18 cellular contexts compared by ENCODE assay signal in genomic region chr13:40391788-40392187, GRCh38.
"Had no signal": no experiment of that assay in that cellular context is flagged by ENCODE, and none has a peak within 500 bp of the region (broad histone marks: within the 10 kb centered on the region; RNA-seq: fewer than 3 reads in every experiment).

No MANE protein-coding gene starts in this region.

- H3K27me3 Mint-ChIP-seq: central memory CD8-positive, alpha-beta T cell; naive thymus-derived CD8-positive, alpha-beta T cell had no signal

- H3K27ac ChIP-seq: lower lobe of right lung, pancreas, prostate gland, right lobe of liver, upper lobe of left lung, uterus had no signal

- DNase-seq: glutamatergic neuron; islet precursor cell; lower lobe of right lung; mesenchymal stem cell; midbrain; naive thymus-derived CD8-positive, alpha-beta T cell; occipital lobe; pancreas; right lobe of liver; stimulated activated CD4-positive, alpha-beta T cell treated with anti-CD3 and anti-CD28 coated beads, Interleukin-12 subunit alpha, Interleukin-12 subunit beta, amount 100 ng/mL, for 4 hours; stimulated activated CD4-positive, alpha-beta T cell treated with anti-CD3 and anti-CD28 coated beads, Interleukin-2, amount 100 ng/mL, for 48 hours; stimulated activated naive CD4-positive, alpha-beta T cell treated with Interleukin-2 at 50 U/mL for 16 hours; upper lobe of left lung; uterus had no signal

- FAIRE-seq: endothelial cell of umbilical vein, pancreas had no signal

- H3K4me3 ChIP-seq: gastroesophageal sphincter, lower lobe of right lung, pancreas, prostate gland, right lobe of liver, upper lobe of left lung, uterus had no signal

- H3K4me1 ChIP-seq: lower lobe of right lung, pancreas, prostate gland, right lobe of liver, uterus had no signal

- H3K27me3 ChIP-seq: gastroesophageal sphincter, pancreas, right lobe of liver, upper lobe of left lung, uterus had no signal

- H3K9me3 Mint-ChIP-seq: central memory CD8-positive, alpha-beta T cell had no signal

- H3K4me3 Mint-ChIP-seq: central memory CD8-positive, alpha-beta T cell; naive thymus-derived CD8-positive, alpha-beta T cell had no signal

- H3K9me3 ChIP-seq: gastroesophageal sphincter, lower lobe of right lung, pancreas, prostate gland, right lobe of liver, upper lobe of left lung, uterus had no signal

- H3K36me3 ChIP-seq: gastroesophageal sphincter, lower lobe of right lung, pancreas, prostate gland, right lobe of liver, upper lobe of left lung, uterus had no signal

- H3K36me3 Mint-ChIP-seq: naive thymus-derived CD8-positive, alpha-beta T cell had no signal
